In the genomic region with DNA sequence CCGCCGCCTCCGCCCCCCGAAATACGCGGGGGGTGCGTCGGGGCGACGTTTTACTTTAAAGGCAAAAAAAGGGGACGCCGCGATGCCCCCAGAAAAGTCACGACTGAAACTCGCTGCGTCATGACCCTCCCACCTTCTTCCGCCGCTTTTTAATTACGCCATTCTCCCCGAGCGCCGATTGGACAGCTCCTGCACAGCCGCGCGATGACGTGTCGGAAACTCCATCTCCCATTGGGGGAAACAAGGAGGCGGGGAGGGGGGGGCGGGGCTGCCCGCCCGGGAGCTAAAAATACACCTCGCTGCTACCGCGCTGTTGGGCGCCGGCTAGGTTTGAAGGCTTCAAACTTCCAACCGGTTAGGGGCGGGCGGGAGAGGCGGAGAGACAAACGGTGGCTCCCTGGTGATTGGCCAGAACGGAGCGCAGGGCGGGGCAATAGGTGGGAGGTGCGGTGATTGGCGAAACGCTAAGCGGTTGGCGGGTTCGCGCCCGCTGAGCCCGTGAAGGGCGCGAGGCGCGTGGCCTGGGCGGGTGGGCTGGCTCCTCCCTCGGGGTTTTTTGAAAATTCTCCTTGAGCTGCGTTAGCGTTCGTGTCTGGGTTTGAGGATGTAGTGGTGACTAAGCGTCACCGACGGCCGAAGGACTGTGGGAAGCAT, we compare ENCODE assay signal across 8 cellular contexts. TPM values are rescaled to one million over a fixed set of nuclear protein-coding genes. Genes with fewer than 3 reads are reported as not detected.
A peak's percentile ranks its signal among the peaks of the same experiment; 100 is the strongest.
DNase-seq lines count a peak whose midpoint lies in the region; ATAC-seq and TF ChIP-seq lines count a peak whose summit lies in the region.

A gene with protein sequence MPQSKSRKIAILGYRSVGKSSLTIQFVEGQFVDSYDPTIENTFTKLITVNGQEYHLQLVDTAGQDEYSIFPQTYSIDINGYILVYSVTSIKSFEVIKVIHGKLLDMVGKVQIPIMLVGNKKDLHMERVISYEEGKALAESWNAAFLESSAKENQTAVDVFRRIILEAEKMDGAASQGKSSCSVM (minus strand): TSS at position 131 of the 654 bp plus-strand sequence. CDS start 384 bp downstream, outside the sequence.

- intact Hi-C loops in Panc1 (cut with micrococcal nuclease; ENCODE audit: unreplicated experiment) (loop anchor here (5.0 kb wide), 1 partner anchor 58 kb away; no protein-coding TSS in a partner anchor), esophagus muscularis mucosa (cut with DNase I) (loop anchor here (2.0 to 10.0 kb wide), 3 partner anchors 59 to 155 kb away; no protein-coding TSS in a partner anchor)

- ATAC-seq in GM21723 (IDR thresholded peaks at IDR 0.05; ENCODE audit: unreplicated experiment): peak; percentile 82
- ATAC-seq in Panc1: peak; percentile 92

- TF ChIP-seq POLR2A in esophagus muscularis mucosa (IDR thresholded peaks at IDR 0.05; ENCODE audit: low read depth): no peak

- TF ChIP-seq CTCF in Panc1 (IDR thresholded peaks at IDR 0.05): no peak
- TF ChIP-seq CTCF in esophagus muscularis mucosa (IDR thresholded peaks at IDR 0.05): no peak

- in situ Hi-C loops in Panc1 (cut with HindIII; ENCODE audit: low pct_unique_long_range_greater_than_20kb, low sequenced_read_pairs): no loop called here

- H3K4me3 ChIP-seq in Panc1 (ENCODE audit: low read depth in 2 of 2, low read length in 2 of 2) (peak within 1 kb of the TSS; percentile 86 to 99), esophagus muscularis mucosa (peak within 1 kb of the TSS; percentile 71 to 99 (median 86)), muscle layer of duodenum (ENCODE audit: low read depth in 1 of 2, low read length in 2 of 2) (peak within 1 kb of the TSS; percentile 78 to 98)

- H3K27ac ChIP-seq in Panc1 (ENCODE audit: low read length) (peak within 1 kb of the TSS; percentile 99), esophagus muscularis mucosa (replicated peaks in 1 of 4) (peak within 1 kb of the TSS; percentile 97 to 100 (median 100)), muscle layer of duodenum (ENCODE audit: low read length) (peak within 1 kb of the TSS; percentile 98)

- H3K27me3 ChIP-seq in Panc1 (ENCODE audit: control insufficient read depth, insufficient read depth, low read length) (no peaks in the 10 kb centered on the region), esophagus muscularis mucosa (no peaks in the 10 kb centered on the region), muscle layer of duodenum (ENCODE audit: low read depth, low read length) (no peaks in the 10 kb centered on the region)

- no TSS peak for BruUV-seq in Panc1 (replicated peaks; lab: Mats Ljungman, UMichigan)

- CTCF ChIA-PET in Panc1 (lab: Charles Lee): no interaction called here

- peak; percentile 33 for TF ChIP-seq EP300 in esophagus muscularis mucosa (IDR thresholded peaks at IDR 0.05)

- H3K4me1 ChIP-seq in Panc1 (ENCODE audit: control insufficient read depth, insufficient read depth, low read length): peaks cover 29% of the 10 kb centered on the region
- peaks cover 32 to 44% (median 42%) of the 10 kb centered on the region in 4 donors for H3K4me1 ChIP-seq in esophagus muscularis mucosa
- H3K4me1 ChIP-seq in muscle layer of duodenum (ENCODE audit: control insufficient read depth in 1 of 2, insufficient read depth in 2 of 2, low read length in 2 of 2): peaks cover 0 to 17% of the 10 kb centered on the region in 2 donors

- peaks cover 3% of the 10 kb centered on the region; the same call in 1 of the 2 replicates for H3K36me3 ChIP-seq in Panc1 (ENCODE audit: control insufficient read depth, insufficient read depth, low read length)
- no peaks in the 10 kb centered on the region for H3K36me3 ChIP-seq in esophagus muscularis mucosa
- no peaks in the 10 kb centered on the region for H3K36me3 ChIP-seq in muscle layer of duodenum (ENCODE audit: control insufficient read depth in 1 of 2, insufficient read depth in 2 of 2, low read length in 2 of 2)

- DNase-seq in DMS153 treated with DMSO at 0.1 percent for 48 hours (lab: John Stamatoyannopoulos, UW; ENCODE audit: unreplicated experiment): peak; percentile 95
- peak; percentile 91 for DNase-seq in KG1 (lab: John Stamatoyannopoulos, UW)
- peak; percentile 98 for DNase-seq in Panc1 (ENCODE audit: low read depth, low spot score)
- peak; percentile 99 for DNase-seq in activated T-cell treated with anti-CD3 and anti-CD28 coated beads, Interleukin-2, amount 50 U/mL, for 48 hours
- DNase-seq in esophagus muscularis mucosa (ENCODE audit: extremely low spot score): peak; percentile 100
- DNase-seq in stimulated activated CD8-positive, alpha-beta memory T cell treated with anti-CD3 and anti-CD28 coated beads, Interleukin-7, amount 100 ng/mL, for 4 hours (ENCODE audit: low read depth in 2 of 2): peak; percentile 98

- POLR2A ChIA-PET in Panc1 (lab: Charles Lee): interaction anchor here (0.6 to 1.0 kb wide), 5 partner anchors 16 to 1571 kb away, joined by 3 to 4 read pairs (median 4); no protein-coding TSS in a partner anchor

- H3K9me3 ChIP-seq in Panc1 (ENCODE audit: control insufficient read depth, insufficient read depth, low read depth, low read length) (no peaks in the 10 kb centered on the region), esophagus muscularis mucosa (no peaks in the 10 kb centered on the region), muscle layer of duodenum (ENCODE audit: control insufficient read depth in 1 of 2, low read length in 2 of 2) (no peaks in the 10 kb centered on the region)

- WGBS in esophagus muscularis mucosa: 3% methylated on average over 30 of the region's 66 CpGs

RNA-seq across cellular contexts. Expression of the gene that starts here (rescaled TPM):
- 259 TPM for total RNA-seq in Panc1 (2021; ENCODE audit: unreplicated experiment)
- 147 TPM for polyA plus RNA-seq in Panc1 (2012; ENCODE audit: insufficient read length)
- total RNA-seq in esophagus muscularis mucosa: 100 to 1,000 TPM in 3 of 4 donors, 10 to 100 TPM in 1; 98.5 to 187 (median 163) TPM

Comparison
In these comparisons a context has a peak if more than half of its experiments do, and no peak if none do; other contexts are left out.
1. Peak in every context shown above with its lines: DNase-seq, ATAC-seq, H3K4me3 ChIP-seq and H3K27ac ChIP-seq.